8 cellular contexts compared by ENCODE assay signal in genomic region chr15:91866971-91867372, GRCh38. TPM values are rescaled to one million over a fixed set of nuclear protein-coding genes. Genes with fewer than 3 reads are reported as not detected.
A peak's percentile ranks its signal among the peaks of the same experiment; 100 is the strongest.
DNase-seq lines count a peak whose midpoint lies in the region; ATAC-seq and TF ChIP-seq lines count a peak whose summit lies in the region.

No MANE protein-coding gene starts in this region.

- no peak for TF ChIP-seq CTCF in neural crest cell (conservative IDR thresholded peaks at IDR 0.05)

- peaks cover 5% of the 10 kb centered on the region for H3K36me3 Mint-ChIP-seq in neural crest cell (ENCODE audit: low read depth)

- ATAC-seq in HG03135 (IDR thresholded peaks at IDR 0.05; ENCODE audit: unreplicated experiment) (no peak), HG03342 (IDR thresholded peaks at IDR 0.05; ENCODE audit: unreplicated experiment) (no peak), HG03159 (IDR thresholded peaks at IDR 0.05; ENCODE audit: unreplicated experiment) (no peak), GM18870 (IDR thresholded peaks at IDR 0.05; ENCODE audit: unreplicated experiment) (no peak)

- peak overlapping the region; percentile 85 for H3K27ac ChIP-seq in cingulate gyrus (ENCODE audit: low read depth, low read length)

- H3K27ac Mint-ChIP-seq in neural crest cell (ENCODE audit: unreplicated experiment), result peak overlapping the region; percentile 15

- no peaks in the 10 kb centered on the region for H3K27me3 Mint-ChIP-seq in neural crest cell (ENCODE audit: low read depth)

- H3K9me3 Mint-ChIP-seq in neural crest cell, result peaks cover 6% of the 10 kb centered on the region

- H3K4me3 Mint-ChIP-seq in neural crest cell, result no peak overlapping the region

- DNase-seq in Ammon's horn (ENCODE audit: low spot score), result peak; percentile 83
- DNase-seq in NCI-H1694 treated with DMSO at 0.1 percent for 48 hours (lab: John Stamatoyannopoulos, UW), result peak; percentile 81
- DNase-seq in neural crest cell (ENCODE audit: low read depth, low spot score), result no peak

- peaks cover 6% of the 10 kb centered on the region for H3K4me1 Mint-ChIP-seq in neural crest cell

RNA-seq across cellular contexts. Expression of gene SLCO3A1, which starts 13.5 kb away (rescaled TPM):
- 6.1 and 6.3 TPM in 2 replicates for total RNA-seq in neural crest cell
